In genomic region chr22:42648368-42649260, GRCh38 we compare ENCODE assay signal across 8 cellular contexts. TPM values are rescaled to one million over a fixed set of nuclear protein-coding genes. Genes with fewer than 3 reads are reported as not detected.
A peak's percentile ranks its signal among the peaks of the same experiment; 100 is the strongest.
DNase-seq lines count a peak whose midpoint lies in the region; ATAC-seq and TF ChIP-seq lines count a peak whose summit lies in the region.

No MANE protein-coding gene starts in this region.

- H3K27me3 ChIP-seq in Karpas-422 (ENCODE audit: low read length) (no peaks in the 10 kb centered on the region), aorta (ENCODE audit: control insufficient read depth in 1 of 2, insufficient read depth in 2 of 2, low read length in 1 of 2) (no peaks in the 10 kb centered on the region)

- H3K27ac ChIP-seq in Karpas-422 (ENCODE audit: low read length) (no peak overlapping the region; the same call in 1 of the 2 replicates), aorta (ENCODE audit: low read depth in 1 of 2, low read length in 2 of 2) (peak overlapping the region; percentile 64 to 84)

- H3K4me1 Mint-ChIP-seq in nephron progenitor cell = peaks cover 64% of the 10 kb centered on the region

- no peaks in the 10 kb centered on the region for H3K27me3 Mint-ChIP-seq in nephron progenitor cell (ENCODE audit: low read depth, poor library complexity)

- H3K4me3 ChIP-seq in Karpas-422 (ENCODE audit: low read length) (peak overlapping the region; percentile 95), fibroblast of mammary gland (ENCODE audit: control insufficient read depth, low read depth, low read length) (peak overlapping the region; percentile 91), aorta (ENCODE audit: low read length in 2 of 2) (peak overlapping the region; percentile 59 to 70)

- 1% methylated on average over 36 to 51 of the region's 51 CpGs for WGBS in aorta, 2 donors

- peaks cover 9% of the 10 kb centered on the region; the same call in 1 of the 2 replicates for H4K20me1 ChIP-seq in Karpas-422 (ENCODE audit: insufficient read depth, low read depth, low read length)

- ATAC-seq in GM21737 (IDR thresholded peaks at IDR 0.05; ENCODE audit: unreplicated experiment) (peak; percentile 32), aorta (ENCODE audit: low FRiP score) (peak; percentile 55)

- DNase-seq in ELR (ENCODE audit: low read depth) (peak; percentile 67), Karpas-422 (peak; percentile 69), activated T-cell treated with anti-CD3 and anti-CD28 coated beads for 24 hours (ENCODE audit: low read depth) (peak; percentile 22), fibroblast of mammary gland (ENCODE audit: low read depth) (peak; percentile 24), nephron progenitor cell (no peak), aorta (peak; percentile 71 to 88), DMS153 (lab: John Stamatoyannopoulos, UW) (no peak)

- intact Hi-C loops in aorta (cut with DNase I) = no loop called here

- H3K9me3 Mint-ChIP-seq in nephron progenitor cell = no peaks in the 10 kb centered on the region

- H3K4me2 ChIP-seq in Karpas-422 (ENCODE audit: low read depth, low read length, poor library complexity, severe bottlenecking) = peak overlapping the region; percentile 94

- H3K36me3 ChIP-seq in Karpas-422 (ENCODE audit: insufficient read depth, low read length) (no peaks in the 10 kb centered on the region), aorta (ENCODE audit: control insufficient read depth in 1 of 2, insufficient read depth in 2 of 2, low read length in 1 of 2) (no peaks in the 10 kb centered on the region)

- H3K9me2 ChIP-seq in Karpas-422 (replicated peaks; ENCODE audit: insufficient read depth, low read length) = no peaks in the 10 kb centered on the region

- peak overlapping the region; percentile 95 for H3K9ac ChIP-seq in Karpas-422 (ENCODE audit: low read length)

- TF ChIP-seq CTCF in fibroblast of mammary gland (conservative IDR thresholded peaks at IDR 0.05; ENCODE audit: control insufficient read depth, insufficient read depth, low read depth, low read length) (no peak), nephron progenitor cell (IDR thresholded peaks at IDR 0.05) (no peak)

- H3K9me3 ChIP-seq in Karpas-422 (ENCODE audit: low read length) = no peaks in the 10 kb centered on the region
- no peaks in the 10 kb centered on the region for H3K9me3 ChIP-seq in aorta (ENCODE audit: control insufficient read depth, low read length)

- no peak overlapping the region; the same call in 1 of the 2 replicates for H2AFZ ChIP-seq in Karpas-422 (ENCODE audit: low read length)

- no peak overlapping the region for H3K27ac Mint-ChIP-seq in nephron progenitor cell

- H3K36me3 Mint-ChIP-seq in nephron progenitor cell (ENCODE audit: low read depth) = no peaks in the 10 kb centered on the region

- H3K4me3 Mint-ChIP-seq in nephron progenitor cell = peak overlapping the region; percentile 98

- H3K79me2 ChIP-seq in Karpas-422 (ENCODE audit: low read length) = peaks cover 53% of the 10 kb centered on the region

- H3K4me1 ChIP-seq in Karpas-422 (ENCODE audit: low read length) = peaks cover 41% of the 10 kb centered on the region
- peaks cover 0 to 5% of the 10 kb centered on the region in 2 donors for H3K4me1 ChIP-seq in aorta (ENCODE audit: control insufficient read depth in 1 of 2, insufficient read depth in 2 of 2, low read length in 2 of 2)

RNA-seq across cellular contexts. Expression of gene CYB5R3, which starts 0.6 kb away (rescaled TPM):
- total RNA-seq in Karpas-422 (2014; rRNA removed; shearing (Covaris generic); ENCODE audit: low replicate concordance) = 27.5 and 30.1 TPM in 2 replicates
- 100 to 1,000 TPM; 430 to 444 TPM for total RNA-seq in aorta
- polyA plus RNA-seq in aorta = 100 to 1,000 TPM; 346 to 756 TPM

RNA-seq across cellular contexts. Expression of gene ATP5MGL, which starts 8.2 kb away (rescaled TPM):
- total RNA-seq in Karpas-422 (2014; rRNA removed; shearing (Covaris generic); ENCODE audit: low replicate concordance) = not detected in 2 replicates
- total RNA-seq in aorta = 1 to 10 TPM; 1.5 to 2.7 TPM
- polyA plus RNA-seq in aorta = not detected

RNA-seq across cellular contexts. Expression of gene POLDIP3, which starts 33.9 kb away (rescaled TPM):
- 28.7 and 39.2 TPM in 2 replicates for total RNA-seq in Karpas-422 (2014; rRNA removed; shearing (Covaris generic); ENCODE audit: low replicate concordance)
- total RNA-seq in aorta = 10 to 100 TPM; 49.2 to 49.6 TPM
- polyA plus RNA-seq in aorta = 10 to 100 TPM; 26.0 to 32.9 TPM

Comparison
In these comparisons a context has a peak if more than half of its experiments do, and no peak if none do; other contexts are left out.
1. DNase-seq: peak in ELR (single experiment), Karpas-422 (single experiment), activated T-cell treated with anti-CD3 and anti-CD28 coated beads for 24 hours (single experiment), fibroblast of mammary gland (single experiment) and aorta (2 of 2); none in nephron progenitor cell (single experiment) and DMS153 (single experiment).
2. RNA of gene CYB5R3, which starts 0.6 kb away (total RNA-seq): 430 to 444 TPM in aorta; 27.5 to 30.1 TPM in Karpas-422; every median in the first group is over 10 times any median in the second.
3. Peak in every context shown above with its lines, with median percentiles within 50 percentile points of each other: H3K4me3 ChIP-seq.